ENCODE assay signal across 9 cellular contexts in the genomic region with DNA sequence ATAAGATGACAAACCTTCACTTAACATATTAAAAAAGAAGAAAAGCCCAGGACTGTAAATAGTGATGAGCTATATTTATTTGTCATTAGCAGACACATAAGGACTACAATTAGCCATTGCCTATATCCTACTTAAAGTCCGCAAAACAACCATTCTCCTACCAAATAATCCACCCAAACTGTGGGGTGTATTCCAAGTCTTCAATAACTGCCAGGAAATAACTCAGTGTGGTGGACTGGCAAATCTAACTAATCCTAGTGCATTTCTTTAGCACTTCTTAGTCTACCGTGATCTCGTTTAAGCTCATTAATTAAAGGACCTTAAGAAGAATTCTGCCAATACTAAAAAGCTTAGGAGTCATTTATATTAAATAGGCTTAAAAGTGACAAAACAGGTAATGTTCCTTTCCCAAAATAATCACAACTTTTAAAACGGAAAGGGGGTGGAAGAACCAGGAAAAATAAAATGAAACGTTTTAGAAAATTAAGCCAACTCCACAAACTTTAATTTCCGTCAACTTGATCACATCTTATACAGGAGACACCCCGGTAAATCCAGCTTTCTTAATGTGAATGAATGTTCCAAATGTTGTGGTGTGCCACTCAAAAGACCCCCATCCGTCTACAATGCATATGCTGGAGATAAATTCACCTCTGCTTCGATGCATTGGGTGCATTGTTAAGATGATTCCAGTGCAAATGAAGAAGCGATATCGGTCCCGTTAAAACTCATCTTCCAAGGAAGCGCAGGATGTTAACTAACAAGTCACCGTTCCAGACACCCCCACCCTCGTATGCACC. TPM values are rescaled to one million over a fixed set of nuclear protein-coding genes. Genes with fewer than 3 reads are reported as not detected.
A peak's percentile ranks its signal among the peaks of the same experiment; 100 is the strongest.
DNase-seq lines count a peak whose midpoint lies in the region; ATAC-seq and TF ChIP-seq lines count a peak whose summit lies in the region.
"Had no signal": no experiment of that assay in that cellular context is flagged by ENCODE, and none has a peak within 500 bp of the region (broad histone marks: within the 10 kb centered on the region; RNA-seq: fewer than 3 reads in every experiment).

No MANE protein-coding gene starts in this region.

- TF ChIP-seq CTCF in lower lobe of right lung (IDR thresholded peaks at IDR 0.05) (no peak), tibial artery (IDR thresholded peaks at IDR 0.05) (no peak)

- H3K27me3 ChIP-seq in lower lobe of right lung (ENCODE audit: low read depth) (no peaks in the 10 kb centered on the region), tibial artery (no peaks in the 10 kb centered on the region)
- H3K27me3 ChIP-seq: BLaER1 had no signal

- no peaks in the 10 kb centered on the region for H3K36me3 ChIP-seq in lower lobe of right lung
- no peaks in the 10 kb centered on the region for H3K36me3 ChIP-seq in tibial artery
- H3K36me3 ChIP-seq: BLaER1 had no signal

- intact Hi-C loops in lower lobe of right lung (cut with DNase I) (no loop called here), tibial artery (cut with DNase I; ENCODE audit: low total_unique reads) (no loop called here)

- H3K4me3 ChIP-seq in lower lobe of right lung (peak overlapping the region; percentile 57), tibial artery (peak overlapping the region; percentile 67 to 70)
- H3K4me3 ChIP-seq: BLaER1 had no signal

- no peaks in the 10 kb centered on the region for H3K9me3 ChIP-seq in lower lobe of right lung
- no peaks in the 10 kb centered on the region for H3K9me3 ChIP-seq in tibial artery

- ATAC-seq in lower lobe of right lung: no peak

- no peaks in the 10 kb centered on the region for H3K4me1 ChIP-seq in lower lobe of right lung
- peaks cover 0 to 12% (median 0%) of the 10 kb centered on the region in 4 donors for H3K4me1 ChIP-seq in tibial artery
- H3K4me1 ChIP-seq: BLaER1 had no signal

- H3K27ac ChIP-seq in lower lobe of right lung: no peak overlapping the region
- peak overlapping the region; percentile 87 to 89 for H3K27ac ChIP-seq in tibial artery
- H3K27ac ChIP-seq: BLaER1 had no signal

- peak; percentile 19 to 55 for DNase-seq in NCI-H526 (lab: John Stamatoyannopoulos, UW)
- DNase-seq in NCI-H526 treated with DMSO at 0.1 percent for 48 hours (lab: John Stamatoyannopoulos, UW): no peak
- peak; percentile 33 for DNase-seq in astrocyte of the hippocampus (ENCODE audit: low read depth, low spot score)
- no peak for DNase-seq in lower lobe of right lung
- DNase-seq in tibial artery: no peak
- no peak for DNase-seq in activated gamma-delta T cell (lab: John Stamatoyannopoulos, UW)
- no peak for DNase-seq in ureter (ENCODE audit: low spot score)
- no peak for DNase-seq in activated T-cell treated with anti-CD3 and anti-CD28 coated beads for 4 hours

RNA-seq across cellular contexts. Expression of a gene that starts 1.7 kb away (rescaled TPM):
- 3.4 TPM for total RNA-seq in lower lobe of right lung
- 18.9 TPM for total RNA-seq in ureter

Comparison
In these comparisons a context has a peak if more than half of its experiments do, and no peak if none do; other contexts are left out.
1. DNase-seq: peak in NCI-H526 (2 of 2) and astrocyte of the hippocampus (single experiment); none in NCI-H526 treated with DMSO at 0.1 percent for 48 hours (single experiment), lower lobe of right lung (single experiment), tibial artery (0 of 2), activated gamma-delta T cell (single experiment), ureter (single experiment) and activated T-cell treated with anti-CD3 and anti-CD28 coated beads for 4 hours (single experiment).